ENCODE assay signal across 1 cellular context in genomic region chr17:29032067-29032551, GRCh38.
TF ChIP-seq lines count a peak whose summit lies in the region.

No MANE protein-coding gene starts in this region.

TF ChIP-seq in WTC11, 78 proteins besides CTCF, POLR2A, EP300 and RAD21 (continued from another document):
- TF ChIP-seq E2F1 (CRISPR knock-in tag; IDR thresholded peaks at IDR 0.05) (no peak), RORB (CRISPR knock-in tag; IDR thresholded peaks at IDR 0.05) (no peak), SMAD3 (CRISPR knock-in tag; IDR thresholded peaks at IDR 0.05; ENCODE audit: borderline replicate concordance) (no peak), ATF2 (CRISPR knock-in tag; IDR thresholded peaks at IDR 0.05; ENCODE audit: borderline replicate concordance, low read depth) (no peak), GABPB1 (CRISPR knock-in tag; IDR thresholded peaks at IDR 0.05) (no peak), ATF1 (CRISPR knock-in tag; IDR thresholded peaks at IDR 0.05) (no peak), RELA (CRISPR knock-in tag; IDR thresholded peaks at IDR 0.05; ENCODE audit: borderline replicate concordance) (no peak), FOXP1 (CRISPR knock-in tag; IDR thresholded peaks at IDR 0.05; ENCODE audit: borderline replicate concordance) (no peak), SP1 (CRISPR knock-in tag; conservative IDR thresholded peaks at IDR 0.05) (peak; percentile 51; the same call in 1 of the 2 replicates), ZBTB43 (CRISPR knock-in tag; IDR thresholded peaks at IDR 0.05) (no peak), NFATC4 (CRISPR knock-in tag; IDR thresholded peaks at IDR 0.05) (no peak), PREB (CRISPR knock-in tag; IDR thresholded peaks at IDR 0.05; ENCODE audit: borderline replicate concordance) (no peak), ZNF423 (CRISPR knock-in tag; IDR thresholded peaks at IDR 0.05) (peak; percentile 87), USF2 (CRISPR knock-in tag; IDR thresholded peaks at IDR 0.05) (no peak), IRF2 (CRISPR knock-in tag; IDR thresholded peaks at IDR 0.05; ENCODE audit: borderline replicate concordance, low read depth) (no peak), TCF7 (CRISPR knock-in tag; IDR thresholded peaks at IDR 0.05; ENCODE audit: low read depth) (no peak), FOXK1 (CRISPR knock-in tag; IDR thresholded peaks at IDR 0.05) (no peak), SMAD4 (CRISPR knock-in tag; IDR thresholded peaks at IDR 0.05) (no peak), ZNF396 (CRISPR knock-in tag; IDR thresholded peaks at IDR 0.05; ENCODE audit: borderline replicate concordance) (no peak), CDX4 (CRISPR knock-in tag; IDR thresholded peaks at IDR 0.05; ENCODE audit: borderline replicate concordance) (no peak), CREM (CRISPR knock-in tag; IDR thresholded peaks at IDR 0.05) (no peak), NFE2L1 (CRISPR knock-in tag; IDR thresholded peaks at IDR 0.05) (no peak), MAX (CRISPR knock-in tag; IDR thresholded peaks at IDR 0.05) (no peak), ZNF671 (CRISPR knock-in tag; IDR thresholded peaks at IDR 0.05) (no peak), ZNF281 (CRISPR knock-in tag; IDR thresholded peaks at IDR 0.05) (peak; percentile 53; the same call in 1 of the 2 replicates), NR3C1 (CRISPR knock-in tag; conservative IDR thresholded peaks at IDR 0.05; ENCODE audit: low read depth) (no peak), ZNF532 (CRISPR knock-in tag; IDR thresholded peaks at IDR 0.05; ENCODE audit: borderline replicate concordance) (peak; percentile 55; the same call in 1 of the 2 replicates), PRRX2 (CRISPR knock-in tag; IDR thresholded peaks at IDR 0.05) (no peak), ERG (CRISPR knock-in tag; IDR thresholded peaks at IDR 0.05) (0 out of 2 replicates have a peak, but pooled peaks have one; percentile 23), HMGXB4 (CRISPR knock-in tag; IDR thresholded peaks at IDR 0.05) (no peak)
TF ChIP-seq in WTC11: peak in this region for 9.
